In the genomic region with DNA sequence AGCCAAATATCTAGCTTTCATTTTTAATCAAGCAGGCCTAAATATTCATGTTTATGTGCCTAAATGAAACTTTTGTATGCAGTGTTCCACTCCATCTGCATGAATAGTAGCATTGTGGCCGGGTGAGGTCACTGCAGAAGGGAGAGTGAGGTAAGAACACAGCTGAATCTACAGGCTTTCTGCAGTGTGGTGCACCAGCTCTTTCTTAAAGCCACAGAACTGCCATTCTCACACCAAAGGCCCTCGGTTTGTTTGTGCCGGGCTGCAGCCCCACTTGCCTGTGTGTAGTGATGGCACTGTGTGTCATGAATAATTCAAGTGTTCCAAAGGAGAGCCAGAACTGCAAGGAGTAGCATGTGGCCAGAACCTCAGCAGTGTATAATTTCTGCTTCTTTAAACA, we compare ENCODE assay signal across 10 cellular contexts.
A peak's percentile ranks its signal among the peaks of the same experiment; 100 is the strongest.
DNase-seq lines count a peak whose midpoint lies in the region; ATAC-seq and TF ChIP-seq lines count a peak whose summit lies in the region.
"Had no signal": no experiment of that assay in that cellular context is flagged by ENCODE, and none has a peak within 500 bp of the region (broad histone marks: within the 10 kb centered on the region; RNA-seq: fewer than 3 reads in every experiment).

No MANE protein-coding gene starts in this region.

- WGBS in body of pancreas, 2 donors = 22 to 28% methylated on average over 3 of the region's 3 CpGs

- H3K27ac Mint-ChIP-seq in natural killer cell = no peak overlapping the region

- H3K27me3 Mint-ChIP-seq in natural killer cell (ENCODE audit: low read depth in 2 of 2) = peaks cover 5 to 8% of the 10 kb centered on the region in 2 donors

- no peak overlapping the region for H3K4me3 Mint-ChIP-seq in natural killer cell

- intact Hi-C loops in body of pancreas (cut with DNase I) = no loop called here
- intact Hi-C loops in left colon (cut with DNase I, micrococcal nuclease) = no loop called here
- intact Hi-C loops in natural killer cell (cut with micrococcal nuclease) = no loop called here

- H3K4me3 ChIP-seq in body of pancreas = no peak overlapping the region
- H3K4me3 ChIP-seq: psoas muscle had no signal

- no peak for TF ChIP-seq POLR2A in body of pancreas (IDR thresholded peaks at IDR 0.05)

- H3K36me3 Mint-ChIP-seq in natural killer cell = no peaks in the 10 kb centered on the region

- H3K36me3 ChIP-seq in body of pancreas (replicated peaks in 1 of 2; ENCODE audit: insufficient read depth in 1 of 2, low read depth in 2 of 2) = no peaks in the 10 kb centered on the region

- TF ChIP-seq CTCF in body of pancreas (IDR thresholded peaks at IDR 0.05) (peak in 1 of 7 experiments; percentile 19), natural killer cell (IDR thresholded peaks at IDR 0.05) (no peak)

- no peaks in the 10 kb centered on the region for H3K9me3 Mint-ChIP-seq in natural killer cell

- no peaks in the 10 kb centered on the region for H3K4me1 ChIP-seq in body of pancreas

- DNase-seq in DMS 273 treated with DMSO at 0.1 percent for 48 hours (lab: John Stamatoyannopoulos, UW) (peak; percentile 62), body of pancreas (peak in 2 of 4 donors; percentile 24 to 38), left colon (peak in 1 of 2 donors; percentile 14), NCI-H2081 treated with DMSO at 0.1 percent for 48 hours (lab: John Stamatoyannopoulos, UW) (no peak), natural killer cell (no peak)
- no peak for DNase-seq in activated effector memory CD4-positive, alpha-beta T cell treated with anti-CD3 and anti-CD28 coated beads, Interleukin-2, amount 50 U/mL, for 16 hours
- DNase-seq: psoas muscle had no signal

- ATAC-seq in HG03439 (IDR thresholded peaks at IDR 0.05; ENCODE audit: unreplicated experiment) = peak; percentile 51
- peak; percentile 67 for ATAC-seq in body of pancreas
- ATAC-seq in left colon = peak; percentile 72
- no peak for ATAC-seq in GM19467 (IDR thresholded peaks at IDR 0.05; ENCODE audit: unreplicated experiment)
- no peak for ATAC-seq in natural killer cell
- ATAC-seq: psoas muscle had no signal

- H3K4me1 Mint-ChIP-seq in natural killer cell = no peaks in the 10 kb centered on the region

- no peaks in the 10 kb centered on the region for H3K9me3 ChIP-seq in body of pancreas
- H3K9me3 ChIP-seq: psoas muscle had no signal

- no peak overlapping the region for H3K27ac ChIP-seq in body of pancreas
- H3K27ac ChIP-seq: epithelial cell of prostate, psoas muscle had no signal

- no peaks in the 10 kb centered on the region for H3K27me3 ChIP-seq in body of pancreas

Comparison
In these comparisons a context has a peak if more than half of its experiments do, and no peak if none do; other contexts are left out.
1. ATAC-seq: peak in HG03439 (single experiment), body of pancreas (single experiment) and left colon (single experiment); none in GM19467 (single experiment) and natural killer cell (0 of 3).